Comparison of ENCODE assay signal across 8 cellular contexts in genomic region chr5:127352068-127352467, GRCh38.
"Had no signal": no experiment of that assay in that cellular context is flagged by ENCODE, and none has a peak within 500 bp of the region (broad histone marks: within the 10 kb centered on the region; RNA-seq: fewer than 3 reads in every experiment).

No MANE protein-coding gene starts in this region.

- H3K9me3 ChIP-seq: HAP-1 had no signal

- ATAC-seq: HCT116 had no signal

- H3K36me3 ChIP-seq: HAP-1 had no signal

- DNase-seq: GM23248, GOT3, H7, HFFc6, Kasumi-1, KBM-7 had no signal

- H3K4me1 ChIP-seq: HAP-1 had no signal

- H3K27ac ChIP-seq: GM23248 had no signal

- H3K9ac ChIP-seq: GM23248 had no signal

- H2AFZ ChIP-seq: GM23248 had no signal

- H3K4me3 ChIP-seq: GM23248, HAP-1 had no signal
